Comparison of ENCODE assay signal across 8 cellular contexts in genomic region chr6:43687079-43687436, GRCh38. TPM values are rescaled to one million over a fixed set of nuclear protein-coding genes. Genes with fewer than 3 reads are reported as not detected.
DNase-seq lines count a peak whose midpoint lies in the region; ATAC-seq, FAIRE-seq and TF ChIP-seq lines count a peak whose summit lies in the region.

No MANE protein-coding gene starts in this region.

- H3K36me3 Mint-ChIP-seq in CD4-positive, CD25-positive, alpha-beta regulatory T cell: peaks cover 15% of the 10 kb centered on the region

- H3K4me1 Mint-ChIP-seq in CD4-positive, CD25-positive, alpha-beta regulatory T cell: peaks cover 36 to 61% (median 41%) of the 10 kb centered on the region in 4 donors

- H2AFZ ChIP-seq in PC-9: peak overlapping the region; percentile 87

- intact Hi-C loops in PC-9 (cut with micrococcal nuclease; ENCODE audit: unreplicated experiment): loop anchor here (5.0 kb wide), 1 partner anchor 40 kb away; no protein-coding TSS in a partner anchor

- no peaks in the 10 kb centered on the region for H3K9me3 Mint-ChIP-seq in CD4-positive, CD25-positive, alpha-beta regulatory T cell

- H3K9me3 ChIP-seq in CD4-positive, CD25-positive, alpha-beta regulatory T cell (ENCODE audit: control insufficient read depth in 2 of 2, low read length in 2 of 2): no peaks in the 10 kb centered on the region
- H3K9me3 ChIP-seq in PC-9 (ENCODE audit: insufficient read depth, low read depth) (no peaks in the 10 kb centered on the region), neutrophil (no peaks in the 10 kb centered on the region)

- H3K27ac Mint-ChIP-seq in CD4-positive, CD25-positive, alpha-beta regulatory T cell: peak overlapping the region; percentile 95 to 99 (median 95)

- BruUV-seq in PC-9 (replicated peaks; lab: Mats Ljungman, UMichigan): TSS peak; percentile 62

- FAIRE-seq in frontal cortex (lab: Jason Lieb, UNC): no peak

- H3K27me3 Mint-ChIP-seq in CD4-positive, CD25-positive, alpha-beta regulatory T cell: peaks cover 8% of the 10 kb centered on the region

- H4K20me1 ChIP-seq in PC-9 (ENCODE audit: insufficient read depth): 0 out of 2 replicates have a peak, but pooled peaks cover 3% of the 10 kb centered on the region

- H3K79me2 ChIP-seq in PC-9 (ENCODE audit: low read depth): peaks cover 59% of the 10 kb centered on the region

- H3K27ac ChIP-seq in CD4-positive, CD25-positive, alpha-beta regulatory T cell (ENCODE audit: insufficient read depth, low read length, poor library complexity, severe bottlenecking): peak overlapping the region; percentile 60
- peak overlapping the region; percentile 69 for H3K27ac ChIP-seq in PC-9
- peak overlapping the region; percentile 63 for H3K27ac ChIP-seq in neutrophil

- CTCF ChIA-PET in PC-9 (lab: Charles Lee): interaction anchor here (0.6 kb wide), 1 partner anchor 186 kb away, joined by 4 read pairs; no protein-coding TSS in a partner anchor

- peaks cover 7% of the 10 kb centered on the region for H3K36me3 ChIP-seq in CD4-positive, CD25-positive, alpha-beta regulatory T cell (ENCODE audit: control insufficient read depth, insufficient read depth, low read length)
- H3K36me3 ChIP-seq in PC-9 (ENCODE audit: low read depth) (no peaks in the 10 kb centered on the region), neutrophil (no peaks in the 10 kb centered on the region)

- TF ChIP-seq CTCF in PC-9 (conservative IDR thresholded peaks at IDR 0.05): no peak
- no peak for TF ChIP-seq CTCF in epithelial cell of esophagus (IDR thresholded peaks at IDR 0.05; ENCODE audit: insufficient read depth, low read depth, low read length, missing control alignments)
- TF ChIP-seq CTCF in neutrophil (IDR thresholded peaks at IDR 0.05): no peak

- H3K27me3 ChIP-seq in CD4-positive, CD25-positive, alpha-beta regulatory T cell (ENCODE audit: control insufficient read depth, insufficient read depth, low read length): peaks cover 2% of the 10 kb centered on the region
- H3K27me3 ChIP-seq in PC-9 (ENCODE audit: insufficient read depth, low read depth) (no peaks in the 10 kb centered on the region), neutrophil (peaks cover 38% of the 10 kb centered on the region)

- peak overlapping the region; percentile 92 for H3K4me2 ChIP-seq in PC-9

- no peak for DNase-seq in CD4-positive, CD25-positive, alpha-beta regulatory T cell
- DNase-seq in PC-9 (no peak), epithelial cell of esophagus (ENCODE audit: low read depth) (no peak), NCI-H2227 treated with DMSO at 0.1 percent for 48 hours (lab: John Stamatoyannopoulos, UW) (no peak), frontal cortex (ENCODE audit: low spot score in 2 of 2) (no peak)

- POLR2A ChIA-PET in PC-9 (lab: Charles Lee; ENCODE audit: unreplicated experiment): no interaction called here

- no peaks in the 10 kb centered on the region for H3K9me2 ChIP-seq in PC-9 (ENCODE audit: insufficient read depth)

- ATAC-seq in CD4-positive, CD25-positive, alpha-beta regulatory T cell (ENCODE audit: low read depth in 2 of 2): no peak
- ATAC-seq in HG02571 (IDR thresholded peaks at IDR 0.05; ENCODE audit: unreplicated experiment) (no peak), GM18511 (IDR thresholded peaks at IDR 0.05; ENCODE audit: unreplicated experiment) (no peak)

- H3K4me3 ChIP-seq in CD4-positive, CD25-positive, alpha-beta regulatory T cell (ENCODE audit: low read depth, low read length): peak overlapping the region; percentile 95
- H3K4me3 ChIP-seq in PC-9 (peak overlapping the region; percentile 87), epithelial cell of esophagus (ENCODE audit: low read length) (peak overlapping the region; percentile 96), neutrophil (ENCODE audit: low read depth in 1 of 2, low read length in 1 of 2) (peak overlapping the region; percentile 75 to 84)

- peak overlapping the region; percentile 96 to 98 (median 96) for H3K4me3 Mint-ChIP-seq in CD4-positive, CD25-positive, alpha-beta regulatory T cell

- H3K4me1 ChIP-seq in CD4-positive, CD25-positive, alpha-beta regulatory T cell (ENCODE audit: control insufficient read depth, insufficient read depth, low read length, poor library complexity, severe bottlenecking): peaks cover 20% of the 10 kb centered on the region
- peaks cover 20% of the 10 kb centered on the region for H3K4me1 ChIP-seq in PC-9 (replicated peaks; ENCODE audit: insufficient read depth)
- H3K4me1 ChIP-seq in neutrophil (ENCODE audit: control insufficient read depth in 1 of 2, insufficient read depth in 1 of 2, low read depth in 1 of 2, low read length in 1 of 2): peaks cover 15 to 16% of the 10 kb centered on the region in 2 experiments

- peaks cover 10% of the 10 kb centered on the region for H3F3A ChIP-seq in PC-9 (ENCODE audit: insufficient read depth, low read depth)

RNA-seq across cellular contexts. Expression of gene MRPS18A, which starts 0.5 kb away (rescaled TPM):
- 24.3 TPM for total RNA-seq in CD4-positive, CD25-positive, alpha-beta regulatory T cell
- 10 to 100 TPM; 65.0 to 73.8 (median 70.4) TPM for polyA plus RNA-seq in CD4-positive, CD25-positive, alpha-beta regulatory T cell
- total RNA-seq in PC-9 (2021) (49.1 and 54.8 TPM in 2 replicates), frontal cortex (16.3 TPM)

RNA-seq across cellular contexts. Expression of gene RSPH9, which starts 42.2 kb away (rescaled TPM):
- total RNA-seq in CD4-positive, CD25-positive, alpha-beta regulatory T cell: 0.15 TPM
- polyA plus RNA-seq in CD4-positive, CD25-positive, alpha-beta regulatory T cell: 1 to 10 TPM in 1 of 4 donors, under 1 TPM in 3; 0.76 to 1.4 (median 0.95) TPM
- total RNA-seq in PC-9 (2021): not detected in 2 replicates
- total RNA-seq in frontal cortex: 6.1 TPM

RNA-seq across cellular contexts. Expression of gene MAD2L1BP, which starts 51.4 kb away (rescaled TPM):
- 24.8 TPM for total RNA-seq in CD4-positive, CD25-positive, alpha-beta regulatory T cell
- 10 to 100 TPM; 28.9 to 38.6 (median 32.1) TPM for polyA plus RNA-seq in CD4-positive, CD25-positive, alpha-beta regulatory T cell
- total RNA-seq in PC-9 (2021) (23.6 and 25.7 TPM in 2 replicates), frontal cortex (25.3 TPM)

RNA-seq across cellular contexts. Expression of gene GTPBP2, which starts 58.0 kb away (rescaled TPM):
- total RNA-seq in CD4-positive, CD25-positive, alpha-beta regulatory T cell: 49.9 TPM
- polyA plus RNA-seq in CD4-positive, CD25-positive, alpha-beta regulatory T cell: 1 to 10 TPM; 1.5 to 4.0 (median 2.3) TPM
- 70.8 and 89.4 TPM in 2 replicates for total RNA-seq in PC-9 (2021)
- 32.6 TPM for total RNA-seq in frontal cortex
